Comparison of ENCODE assay signal across 25 cellular contexts in genomic region chr5:24735284-24735683, GRCh38.
"Had no signal": no experiment of that assay in that cellular context is flagged by ENCODE, and none has a peak within 500 bp of the region (broad histone marks: within the 10 kb centered on the region; RNA-seq: fewer than 3 reads in every experiment).

No MANE protein-coding gene starts in this region.

- H3K4me2 ChIP-seq: hepatocyte had no signal

- ATAC-seq: effector memory CD8-positive, alpha-beta T cell; esophagus mucosa; foreskin keratinocyte; gastrocnemius medialis; gastroesophageal sphincter; heart left ventricle; heart right ventricle had no signal

- H2AFZ ChIP-seq: hepatocyte had no signal

- H3K9me3 ChIP-seq: colonic mucosa, esophagus muscularis mucosa, gastrocnemius medialis, gastroesophageal sphincter, heart left ventricle had no signal

- DNase-seq: colonic mucosa; cortex of kidney; dermis blood vessel endothelial cell; dorsolateral prefrontal cortex; effector CD4-positive, alpha-beta T cell; effector CD8-positive, alpha-beta T cell; effector memory CD4-positive, alpha-beta T cell; effector memory CD8-positive, alpha-beta T cell; endodermal cell; erythroblast; esophagus squamous epithelium; foreskin fibroblast; foreskin keratinocyte; foreskin melanocyte; gastrocnemius medialis; glutamatergic neuron; head of caudate nucleus; heart left ventricle; heart right ventricle had no signal

- H3K36me3 ChIP-seq: colonic mucosa, esophagus muscularis mucosa, esophagus squamous epithelium, gastrocnemius medialis, gastroesophageal sphincter, heart left ventricle, heart right ventricle had no signal

- H3K4me1 ChIP-seq: colonic mucosa, esophagus muscularis mucosa, esophagus squamous epithelium, foreskin keratinocyte, gastrocnemius medialis, gastroesophageal sphincter, heart left ventricle, heart right ventricle had no signal

- H3K27me3 ChIP-seq: colonic mucosa, dorsolateral prefrontal cortex, esophagus muscularis mucosa, esophagus squamous epithelium, foreskin keratinocyte, gastrocnemius medialis, gastroesophageal sphincter, heart left ventricle, heart right ventricle, hepatocyte had no signal

- H3K27ac ChIP-seq: colonic mucosa, coronary artery, dorsolateral prefrontal cortex, epithelial cell of prostate, esophagus muscularis mucosa, esophagus squamous epithelium, foreskin keratinocyte, gastrocnemius medialis, gastroesophageal sphincter, heart left ventricle, heart right ventricle, hepatocyte had no signal

- H3K4me3 ChIP-seq: colonic mucosa, coronary artery, dorsolateral prefrontal cortex, esophagus muscularis mucosa, esophagus squamous epithelium, gastrocnemius medialis, gastroesophageal sphincter, heart left ventricle, heart right ventricle, hepatocyte had no signal
